ENCODE assay signal across 8 cellular contexts in genomic region chrX:100819837-100820666, GRCh38. TPM values are rescaled to one million over a fixed set of nuclear protein-coding genes. Genes with fewer than 3 reads are reported as not detected.
DNase-seq lines count a peak whose midpoint lies in the region; ATAC-seq and TF ChIP-seq lines count a peak whose summit lies in the region.

TSS of gene CSTF2 (plus strand) at chrX:100820391. CDS start at chrX:100820417, 26 bp downstream.

- intact Hi-C loops in esophagus muscularis mucosa (cut with DNase I): no loop called here

- no peak for TF ChIP-seq EP300 in esophagus muscularis mucosa (IDR thresholded peaks at IDR 0.05)

- H3K9me3 Mint-ChIP-seq in activated T-cell treated with anti-CD3 and anti-CD28 coated beads, Interleukin-2, amount 50 U/mL, for 24 hours: no peaks in the 10 kb centered on the region

- no peaks in the 10 kb centered on the region for H3K9me3 ChIP-seq in esophagus muscularis mucosa

- peak within 1 kb of the TSS; percentile 95 for H3K27ac Mint-ChIP-seq in activated T-cell treated with anti-CD3 and anti-CD28 coated beads, Interleukin-2, amount 50 U/mL, for 24 hours

- peaks cover 4 to 21% (median 15%) of the 10 kb centered on the region in 4 donors for H3K36me3 ChIP-seq in esophagus muscularis mucosa

- no peak for TF ChIP-seq POLR2A in esophagus muscularis mucosa (IDR thresholded peaks at IDR 0.05; ENCODE audit: low read depth)

- no peaks in the 10 kb centered on the region for H3K27me3 ChIP-seq in esophagus muscularis mucosa

- peak in 1 of 3 experiments; percentile 39 for TF ChIP-seq CTCF in esophagus muscularis mucosa (IDR thresholded peaks at IDR 0.05)

- peaks cover 28% of the 10 kb centered on the region for H3K27me3 Mint-ChIP-seq in activated T-cell treated with anti-CD3 and anti-CD28 coated beads, Interleukin-2, amount 50 U/mL, for 24 hours

- H3K27ac ChIP-seq in esophagus muscularis mucosa (replicated peaks in 1 of 4): peak within 1 kb of the TSS; percentile 42 to 64 (median 62)

- DNase-seq in DMS79 (lab: John Stamatoyannopoulos, UW) (peak; percentile 59), esophagus muscularis mucosa (ENCODE audit: extremely low spot score) (peak; percentile 91), myocyte (ENCODE audit: low read depth) (peak; percentile 82)
- DNase-seq in Jurkat, Clone E6-1 (ENCODE audit: low read depth, low spot score): peak; percentile 76
- peak; percentile 84 for DNase-seq in activated T-cell treated with anti-CD3 and anti-CD28 coated beads, Interleukin-2, amount 50 U/mL, for 24 hours
- peak; percentile 58 to 73 for DNase-seq in stimulated activated CD8-positive, alpha-beta memory T cell treated with anti-CD3 and anti-CD28 coated beads, Interleukin-7, amount 100 ng/mL, for 4 hours (ENCODE audit: low read depth in 2 of 2)

- H3K4me1 Mint-ChIP-seq in activated T-cell treated with anti-CD3 and anti-CD28 coated beads, Interleukin-2, amount 50 U/mL, for 24 hours (ENCODE audit: low read depth): peaks cover 13% of the 10 kb centered on the region

- H3K4me1 ChIP-seq in esophagus muscularis mucosa: peaks cover 0 to 11% (median 7%) of the 10 kb centered on the region in 4 donors

- ATAC-seq in GM21717 (IDR thresholded peaks at IDR 0.05; ENCODE audit: unreplicated experiment): peak; percentile 99

- peak within 1 kb of the TSS; percentile 89 for H3K4me3 ChIP-seq in Jurkat, Clone E6-1 (ENCODE audit: low read length)
- peak within 1 kb of the TSS; percentile 57 to 73 (median 66) for H3K4me3 ChIP-seq in esophagus muscularis mucosa

- WGBS in esophagus muscularis mucosa: 48% methylated on average over 41 of the region's 49 CpGs

- peak within 1 kb of the TSS; percentile 82 for H3K4me3 Mint-ChIP-seq in activated T-cell treated with anti-CD3 and anti-CD28 coated beads, Interleukin-2, amount 50 U/mL, for 24 hours

- peaks cover 43% of the 10 kb centered on the region for H3K36me3 Mint-ChIP-seq in activated T-cell treated with anti-CD3 and anti-CD28 coated beads, Interleukin-2, amount 50 U/mL, for 24 hours (ENCODE audit: low read depth)

TF ChIP-seq in PFSK-1, 5 proteins besides CTCF, POLR2A, EP300 and RAD21:
- TF ChIP-seq POLR2AphosphoS5 (IDR thresholded peaks at IDR 0.05; ENCODE audit: low read depth, low read length): peak; percentile 88
- 0 out of 4 replicates have a peak, but pooled peaks of 1 of the 2 experiments have one; percentile 47 for TF ChIP-seq REST (IDR thresholded peaks at IDR 0.05; ENCODE audit: insufficient read depth in 1 of 2, low read depth in 2 of 2, low read length in 2 of 2)
- no peak for TF ChIP-seq SIN3A (IDR thresholded peaks at IDR 0.05; ENCODE audit: borderline replicate concordance, insufficient read depth, low read length)
- peak; percentile 81 for TF ChIP-seq FOXP2 (optimal IDR thresholded peaks at IDR 0.05; ENCODE audit: borderline replicate concordance, extremely low read depth, extremely low read length, insufficient read depth)
- peak; percentile 92; the same call in 1 of the 2 replicates for TF ChIP-seq TAF1 (IDR thresholded peaks at IDR 0.05; ENCODE audit: borderline replicate concordance, insufficient read depth, low read length)
TF ChIP-seq in PFSK-1: peak in this region for 4.

RNA-seq across cellular contexts. Expression of gene CSTF2, which starts in this region (rescaled TPM):
- polyA plus RNA-seq in Jurkat, Clone E6-1 (2012; ENCODE audit: insufficient read depth, insufficient read length): 39.3 TPM
- 20.5 TPM for polyA plus RNA-seq in PFSK-1 (2012; ENCODE audit: insufficient read length, low read depth)
- total RNA-seq in esophagus muscularis mucosa: 1 to 10 TPM; 7.6 to 9.2 (median 8.6) TPM
- total RNA-seq in myocyte: 11.4 and 11.7 TPM in 2 replicates
- 9.8 TPM for polyA plus RNA-seq in myocyte (2012)

Comparison
In these comparisons a context has a peak if more than half of its experiments do, and no peak if none do; other contexts are left out.
1. Peak in every context shown above with its lines: DNase-seq, ATAC-seq, H3K4me3 ChIP-seq and H3K27ac ChIP-seq.